25 cellular contexts compared by ENCODE assay signal in the genomic region with DNA sequence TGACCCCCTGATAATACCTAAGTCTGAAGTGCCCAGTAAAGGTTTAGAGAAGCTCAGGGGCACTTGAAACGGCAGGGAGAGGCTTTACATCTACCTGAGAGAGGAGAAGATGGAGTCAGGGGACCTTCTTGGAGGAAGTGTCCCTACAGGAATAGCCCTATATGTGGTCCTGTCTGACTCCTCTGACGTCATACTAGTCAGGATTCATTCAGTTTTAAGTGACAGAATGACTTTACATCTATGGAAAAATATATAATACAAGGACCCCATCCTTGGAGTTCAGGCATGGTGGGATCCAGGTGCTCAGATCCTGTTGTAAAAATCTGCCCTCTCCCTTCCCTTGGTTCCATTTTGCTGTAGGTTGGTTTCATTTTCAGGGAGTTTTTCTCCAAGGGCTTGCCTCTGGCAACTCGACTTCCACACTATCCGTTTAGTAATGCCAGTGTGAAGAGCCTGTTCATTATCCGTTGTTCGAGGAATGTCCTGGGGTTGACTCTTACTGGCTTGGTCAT.
DNase-seq lines count a peak whose midpoint lies in the region; ATAC-seq, FAIRE-seq and TF ChIP-seq lines count a peak whose summit lies in the region.
"Had no signal": no experiment of that assay in that cellular context is flagged by ENCODE, and none has a peak within 500 bp of the region (broad histone marks: within the 10 kb centered on the region; RNA-seq: fewer than 3 reads in every experiment).

No MANE protein-coding gene starts in this region.

- peaks cover 9% of the 10 kb centered on the region for H3K9me3 ChIP-seq in HepG2 (ENCODE audit: low read length)
- H3K9me3 ChIP-seq in right lobe of liver = no peaks in the 10 kb centered on the region
- H3K9me3 ChIP-seq: BE2C had no signal

- no peaks in the 10 kb centered on the region for H3K36me3 ChIP-seq in HepG2 (replicated peaks in 1 of 2; ENCODE audit: control insufficient read depth in 1 of 2, insufficient read depth in 2 of 2, low read length in 2 of 2)
- no peaks in the 10 kb centered on the region for H3K36me3 ChIP-seq in right lobe of liver
- H3K36me3 ChIP-seq: BE2C, BLaER1 had no signal

- in situ Hi-C loops in HepG2 (cut with HindIII; ENCODE audit: extremely low pct_ligation_motif_present, low pct_unique_long_range_greater_than_20kb) = no loop called here

- no peak for FAIRE-seq in HepG2 (lab: Jason Lieb, UNC)
- FAIRE-seq: A204.1, GM12878, GM12892, GM18507 had no signal

- BruUV-seq in HepG2 (replicated peaks; lab: Mats Ljungman, UMichigan) = no TSS peak

- H3K4me1 ChIP-seq in HepG2 (ENCODE audit: insufficient read depth, low read length) = peaks cover 23% of the 10 kb centered on the region
- H3K4me1 ChIP-seq in right lobe of liver = no peaks in the 10 kb centered on the region
- H3K4me1 ChIP-seq: BLaER1 had no signal

- H4K20me1 ChIP-seq in HepG2 (ENCODE audit: insufficient read depth, low read length) = no peaks in the 10 kb centered on the region
- H4K20me1 ChIP-seq: BLaER1 had no signal

- no peak overlapping the region for H3K9ac ChIP-seq in HepG2 (ENCODE audit: insufficient read depth, low read depth, low read length)
- H3K9ac ChIP-seq: BLaER1 had no signal

- TF ChIP-seq EP300 in HepG2 (IDR thresholded peaks at IDR 0.05; ENCODE audit: low read depth in 2 of 2, low read length in 2 of 2) = no peak
- no peak for TF ChIP-seq EP300 in HepG2 (CRISPR knock-in tag; IDR thresholded peaks at IDR 0.05; ENCODE audit: borderline replicate concordance)

- intact Hi-C loops in HepG2 (cut with micrococcal nuclease; ENCODE audit: unreplicated experiment) = no loop called here
- intact Hi-C loops in right lobe of liver (cut with DNase I) = no loop called here
- intact Hi-C loops in left ventricle myocardium superior (cut with micrococcal nuclease) = no loop called here

- no peak for TF ChIP-seq POLR2A in HepG2 (IDR thresholded peaks at IDR 0.05; ENCODE audit: insufficient read depth in 1 of 2, low read depth in 2 of 2, low read length in 2 of 2)
- no peak for TF ChIP-seq POLR2A in right lobe of liver (IDR thresholded peaks at IDR 0.05)

- H3K4me3 ChIP-seq in HepG2 (replicated peaks in 1 of 3; ENCODE audit: insufficient read depth in 1 of 3, low read depth in 2 of 3, low read length in 3 of 3) (no peak overlapping the region), right lobe of liver (no peak overlapping the region)
- H3K4me3 ChIP-seq: BLaER1, GM12878 had no signal

- no peaks in the 10 kb centered on the region for H3K79me2 ChIP-seq in HepG2 (ENCODE audit: insufficient read depth, low read length)

- DNase-seq in HepG2 (ENCODE audit: low spot score) (no peak), right lobe of liver (no peak), mesenteric fat pad (ENCODE audit: low spot score) (peak; percentile 2), NCI-H524 (lab: John Stamatoyannopoulos, UW) (no peak), left ventricle myocardium superior (no peak)
- DNase-seq: 8988T; ACHN; BE2C; C1 segment of cervical spinal cord; CD4-positive, alpha-beta memory T cell; CD4-positive, CD25-positive, alpha-beta regulatory T cell; CD8-positive, alpha-beta memory T cell; COR-L47; DMS 273 treated with DMSO at 0.1 percent for 48 hours; DMS153; DMS53; DMS79; DND-41; EL; GDM1 had no signal

- CTCF ChIA-PET in HepG2 (lab: Yijun Ruan, JAX; ENCODE audit: low intra/inter-chr PET ratio, low total read pairs) = no interaction called here

- H3K27ac ChIP-seq in HepG2 (ENCODE audit: extremely low read length, insufficient read depth, low read length) = no peak overlapping the region
- H3K27ac ChIP-seq in right lobe of liver = no peak overlapping the region
- H3K27ac ChIP-seq: BLaER1 had no signal

- no peak overlapping the region for H2AFZ ChIP-seq in HepG2 (ENCODE audit: low read length)

- no peak for TF ChIP-seq CTCF in HepG2 (CRISPR knock-in tag; IDR thresholded peaks at IDR 0.05)
- no peak for TF ChIP-seq CTCF in right lobe of liver (IDR thresholded peaks at IDR 0.05)

- H3K27me3 ChIP-seq in HepG2 (ENCODE audit: control insufficient read depth in 1 of 2, insufficient read depth in 2 of 2, low read length in 2 of 2) (no peaks in the 10 kb centered on the region), right lobe of liver (no peaks in the 10 kb centered on the region)
- H3K27me3 ChIP-seq: BE2C, BLaER1 had no signal

- no peak overlapping the region for H3K4me2 ChIP-seq in HepG2 (ENCODE audit: low read depth, low read length)
- H3K4me2 ChIP-seq: BLaER1 had no signal

- TF ChIP-seq RAD21 in HepG2 (CRISPR knock-in tag; IDR thresholded peaks at IDR 0.05) = no peak

- POLR2A ChIA-PET in HepG2 (lab: Yijun Ruan, JAX) = no interaction called here

- 47% methylated on average over 5 of the region's 6 CpGs for WGBS in HepG2 (ENCODE audit: low lambda C conversion rate)
- WGBS in right lobe of liver (ENCODE audit: insufficient coverage, low coverage, low lambda C conversion rate, missing lambda C conversion rate) = 74% methylated on average over 5 of the region's 6 CpGs

- ATAC-seq in HepG2 (no peak), right lobe of liver (no peak), left ventricle myocardium superior (no peak)
- ATAC-seq: GM12878 had no signal

TF ChIP-seq in HepG2, 621 proteins besides CTCF, POLR2A, EP300 and RAD21 (continues in another document):
- TF ChIP-seq ZBTB42 (CRISPR knock-in tag; IDR thresholded peaks at IDR 0.05) = no peak
- TF ChIP-seq PHF21A (CRISPR knock-in tag; IDR thresholded peaks at IDR 0.05) = no peak
- TF ChIP-seq, protein P1, sequence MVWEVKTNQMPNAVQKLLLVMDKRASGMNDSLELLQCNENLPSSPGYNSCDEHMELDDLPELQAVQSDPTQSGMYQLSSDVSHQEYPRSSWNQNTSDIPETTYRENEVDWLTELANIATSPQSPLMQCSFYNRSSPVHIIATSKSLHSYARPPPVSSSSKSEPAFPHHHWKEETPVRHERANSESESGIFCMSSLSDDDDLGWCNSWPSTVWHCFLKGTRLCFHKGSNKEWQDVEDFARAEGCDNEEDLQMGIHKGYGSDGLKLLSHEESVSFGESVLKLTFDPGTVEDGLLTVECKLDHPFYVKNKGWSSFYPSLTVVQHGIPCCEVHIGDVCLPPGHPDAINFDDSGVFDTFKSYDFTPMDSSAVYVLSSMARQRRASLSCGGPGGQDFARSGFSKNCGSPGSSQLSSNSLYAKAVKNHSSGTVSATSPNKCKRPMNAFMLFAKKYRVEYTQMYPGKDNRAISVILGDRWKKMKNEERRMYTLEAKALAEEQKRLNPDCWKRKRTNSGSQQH (CRISPR knock-in tag; IDR thresholded peaks at IDR 0.05; ENCODE audit: low read depth) = no peak
- no peak for TF ChIP-seq SMC3 (IDR thresholded peaks at IDR 0.05; ENCODE audit: low read length)
- no peak for TF ChIP-seq ELF1 (CRISPR knock-in tag; IDR thresholded peaks at IDR 0.05)
- TF ChIP-seq ZNF7 (CRISPR knock-in tag; IDR thresholded peaks at IDR 0.05) = no peak
- peak; percentile 94 for TF ChIP-seq ZNF329 (CRISPR knock-in tag; IDR thresholded peaks at IDR 0.05; ENCODE audit: low read depth)
- TF ChIP-seq, protein P2, sequence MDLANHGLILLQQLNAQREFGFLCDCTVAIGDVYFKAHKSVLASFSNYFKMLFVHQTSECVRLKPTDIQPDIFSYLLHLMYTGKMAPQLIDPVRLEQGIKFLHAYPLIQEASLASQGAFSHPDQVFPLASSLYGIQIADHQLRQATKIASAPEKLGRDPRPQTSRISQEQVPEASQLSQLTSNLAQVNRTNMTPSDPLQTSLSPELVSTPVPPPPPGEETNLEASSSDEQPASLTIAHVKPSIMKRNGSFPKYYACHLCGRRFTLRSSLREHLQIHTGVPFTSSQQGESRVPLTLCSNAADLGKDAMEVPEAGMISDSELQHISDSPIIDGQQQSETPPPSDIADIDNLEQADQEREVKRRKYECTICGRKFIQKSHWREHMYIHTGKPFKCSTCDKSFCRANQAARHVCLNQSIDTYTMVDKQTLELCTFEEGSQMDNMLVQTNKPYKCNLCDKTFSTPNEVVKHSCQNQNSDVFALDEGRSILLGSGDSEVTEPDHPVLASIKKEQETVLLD (CRISPR knock-in tag; IDR thresholded peaks at IDR 0.05; ENCODE audit: low read depth) = no peak
- TF ChIP-seq RELA (CRISPR knock-in tag; IDR thresholded peaks at IDR 0.05) = no peak
- TF ChIP-seq ZZZ3 (CRISPR knock-in tag; IDR thresholded peaks at IDR 0.05; ENCODE audit: borderline replicate concordance) = no peak
- no peak for TF ChIP-seq SP5 (CRISPR knock-in tag; IDR thresholded peaks at IDR 0.05; ENCODE audit: borderline replicate concordance, low read depth)
- TF ChIP-seq CREB1 (IDR thresholded peaks at IDR 0.05) = peak; percentile 96
- no peak for TF ChIP-seq CREB1 (CRISPR knock-in tag; IDR thresholded peaks at IDR 0.05)
- no peak for TF ChIP-seq ZNF143 (CRISPR knock-in tag; IDR thresholded peaks at IDR 0.05)
- TF ChIP-seq ZNF136 (CRISPR knock-in tag; IDR thresholded peaks at IDR 0.05; ENCODE audit: low read depth) = no peak
- TF ChIP-seq, protein P3, sequence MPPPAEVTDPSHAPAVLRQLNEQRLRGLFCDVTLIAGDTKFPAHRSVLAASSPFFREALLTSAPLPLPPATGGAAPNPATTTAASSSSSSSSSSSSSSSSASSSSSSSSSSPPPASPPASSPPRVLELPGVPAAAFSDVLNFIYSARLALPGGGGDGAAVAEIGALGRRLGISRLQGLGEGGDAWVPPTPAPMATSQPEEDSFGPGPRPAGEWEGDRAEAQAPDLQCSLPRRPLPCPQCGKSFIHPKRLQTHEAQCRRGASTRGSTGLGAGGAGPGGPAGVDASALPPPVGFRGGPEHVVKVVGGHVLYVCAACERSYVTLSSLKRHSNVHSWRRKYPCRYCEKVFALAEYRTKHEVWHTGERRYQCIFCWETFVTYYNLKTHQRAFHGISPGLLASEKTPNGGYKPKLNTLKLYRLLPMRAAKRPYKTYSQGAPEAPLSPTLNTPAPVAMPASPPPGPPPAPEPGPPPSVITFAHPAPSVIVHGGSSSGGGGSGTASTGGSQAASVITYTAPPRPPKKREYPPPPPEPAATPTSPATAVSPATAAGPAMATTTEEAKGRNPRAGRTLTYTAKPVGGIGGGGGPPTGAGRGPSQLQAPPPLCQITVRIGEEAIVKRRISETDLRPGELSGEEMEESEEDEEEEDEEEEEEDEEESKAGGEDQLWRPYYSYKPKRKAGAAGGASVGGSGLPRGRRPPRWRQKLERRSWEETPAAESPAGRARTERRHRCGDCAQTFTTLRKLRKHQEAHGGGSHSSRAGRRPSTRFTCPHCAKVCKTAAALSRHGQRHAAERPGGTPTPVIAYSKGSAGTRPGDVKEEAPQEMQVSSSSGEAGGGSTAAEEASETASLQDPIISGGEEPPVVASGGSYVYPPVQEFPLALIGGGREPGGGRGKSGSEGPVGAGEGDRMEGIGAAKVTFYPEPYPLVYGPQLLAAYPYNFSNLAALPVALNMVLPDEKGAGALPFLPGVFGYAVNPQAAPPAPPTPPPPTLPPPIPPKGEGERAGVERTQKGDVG (CRISPR knock-in tag; IDR thresholded peaks at IDR 0.05; ENCODE audit: borderline replicate concordance) = no peak
- no peak for TF ChIP-seq RBM39 (IDR thresholded peaks at IDR 0.05; ENCODE audit: low read depth, low read length, poor library complexity, severe bottlenecking)
- no peak for TF ChIP-seq NFE2L1 (CRISPR knock-in tag; IDR thresholded peaks at IDR 0.05; ENCODE audit: borderline replicate concordance)
- TF ChIP-seq SUZ12 (IDR thresholded peaks at IDR 0.05; ENCODE audit: low read depth, low read length) = no peak
- no peak for TF ChIP-seq ZSCAN30 (CRISPR knock-in tag; IDR thresholded peaks at IDR 0.05)
